In the genomic region with DNA sequence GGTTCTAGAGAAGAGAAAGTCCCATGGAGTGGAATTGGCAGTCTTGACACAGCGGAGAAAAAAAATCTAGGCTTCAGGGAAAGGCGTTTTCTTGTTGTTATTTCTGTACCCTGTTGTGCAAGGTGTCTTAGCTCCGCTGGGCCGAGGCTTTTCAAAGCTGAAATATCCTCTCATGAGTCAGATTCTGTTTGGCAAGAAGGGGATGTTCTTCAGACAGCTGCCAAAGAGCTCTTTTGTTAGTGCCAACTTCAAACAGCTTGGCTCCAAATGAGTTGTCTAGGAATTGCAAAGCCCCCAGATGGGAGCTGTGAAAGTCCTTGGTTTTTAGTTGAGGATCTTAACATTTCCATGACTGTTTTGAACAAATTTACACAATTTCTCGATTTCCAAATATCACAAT, we compare ENCODE assay signal across 1 cellular context.
TF ChIP-seq lines count a peak whose summit lies in the region.

No MANE protein-coding gene starts in this region.

TF ChIP-seq in HepG2, 621 proteins besides CTCF, POLR2A, EP300 and RAD21 (continued from another document and continues in another):
- TF ChIP-seq, protein P1, sequence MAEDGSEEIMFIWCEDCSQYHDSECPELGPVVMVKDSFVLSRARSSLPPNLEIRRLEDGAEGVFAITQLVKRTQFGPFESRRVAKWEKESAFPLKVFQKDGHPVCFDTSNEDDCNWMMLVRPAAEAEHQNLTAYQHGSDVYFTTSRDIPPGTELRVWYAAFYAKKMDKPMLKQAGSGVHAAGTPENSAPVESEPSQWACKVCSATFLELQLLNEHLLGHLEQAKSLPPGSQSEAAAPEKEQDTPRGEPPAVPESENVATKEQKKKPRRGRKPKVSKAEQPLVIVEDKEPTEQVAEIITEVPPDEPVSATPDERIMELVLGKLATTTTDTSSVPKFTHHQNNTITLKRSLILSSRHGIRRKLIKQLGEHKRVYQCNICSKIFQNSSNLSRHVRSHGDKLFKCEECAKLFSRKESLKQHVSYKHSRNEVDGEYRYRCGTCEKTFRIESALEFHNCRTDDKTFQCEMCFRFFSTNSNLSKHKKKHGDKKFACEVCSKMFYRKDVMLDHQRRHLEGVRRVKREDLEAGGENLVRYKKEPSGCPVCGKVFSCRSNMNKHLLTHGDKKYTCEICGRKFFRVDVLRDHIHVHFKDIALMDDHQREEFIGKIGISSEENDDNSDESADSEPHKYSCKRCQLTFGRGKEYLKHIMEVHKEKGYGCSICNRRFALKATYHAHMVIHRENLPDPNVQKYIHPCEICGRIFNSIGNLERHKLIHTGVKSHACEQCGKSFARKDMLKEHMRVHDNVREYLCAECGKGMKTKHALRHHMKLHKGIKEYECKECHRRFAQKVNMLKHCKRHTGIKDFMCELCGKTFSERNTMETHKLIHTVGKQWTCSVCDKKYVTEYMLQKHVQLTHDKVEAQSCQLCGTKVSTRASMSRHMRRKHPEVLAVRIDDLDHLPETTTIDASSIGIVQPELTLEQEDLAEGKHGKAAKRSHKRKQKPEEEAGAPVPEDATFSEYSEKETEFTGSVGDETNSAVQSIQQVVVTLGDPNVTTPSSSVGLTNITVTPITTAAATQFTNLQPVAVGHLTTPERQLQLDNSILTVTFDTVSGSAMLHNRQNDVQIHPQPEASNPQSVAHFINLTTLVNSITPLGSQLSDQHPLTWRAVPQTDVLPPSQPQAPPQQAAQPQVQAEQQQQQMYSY (CRISPR knock-in tag; IDR thresholded peaks at IDR 0.05), result no peak
- no peak for TF ChIP-seq ZC3H4 (CRISPR knock-in tag; IDR thresholded peaks at IDR 0.05; ENCODE audit: borderline replicate concordance)
- no peak for TF ChIP-seq ZNF883 (CRISPR knock-in tag; IDR thresholded peaks at IDR 0.05; ENCODE audit: not compliant biosample characterization)
- TF ChIP-seq ZNF264 (CRISPR knock-in tag; IDR thresholded peaks at IDR 0.05), result 0 out of 2 replicates have a peak, but pooled peaks have one; percentile 7
- TF ChIP-seq FOXK1 (CRISPR knock-in tag; IDR thresholded peaks at IDR 0.05; ENCODE audit: borderline replicate concordance, low read depth), result peak; percentile 49; the same call in 1 of the 2 replicates
- TF ChIP-seq ZNF841 (CRISPR knock-in tag; IDR thresholded peaks at IDR 0.05; ENCODE audit: borderline replicate concordance), result no peak
- TF ChIP-seq ARNTL (CRISPR knock-in tag; IDR thresholded peaks at IDR 0.05), result no peak
- TF ChIP-seq RARA (CRISPR knock-in tag; IDR thresholded peaks at IDR 0.05), result peak; percentile 58
- TF ChIP-seq FOSL2 (CRISPR knock-in tag; IDR thresholded peaks at IDR 0.05), result peak; percentile 94
- TF ChIP-seq, protein P2, sequence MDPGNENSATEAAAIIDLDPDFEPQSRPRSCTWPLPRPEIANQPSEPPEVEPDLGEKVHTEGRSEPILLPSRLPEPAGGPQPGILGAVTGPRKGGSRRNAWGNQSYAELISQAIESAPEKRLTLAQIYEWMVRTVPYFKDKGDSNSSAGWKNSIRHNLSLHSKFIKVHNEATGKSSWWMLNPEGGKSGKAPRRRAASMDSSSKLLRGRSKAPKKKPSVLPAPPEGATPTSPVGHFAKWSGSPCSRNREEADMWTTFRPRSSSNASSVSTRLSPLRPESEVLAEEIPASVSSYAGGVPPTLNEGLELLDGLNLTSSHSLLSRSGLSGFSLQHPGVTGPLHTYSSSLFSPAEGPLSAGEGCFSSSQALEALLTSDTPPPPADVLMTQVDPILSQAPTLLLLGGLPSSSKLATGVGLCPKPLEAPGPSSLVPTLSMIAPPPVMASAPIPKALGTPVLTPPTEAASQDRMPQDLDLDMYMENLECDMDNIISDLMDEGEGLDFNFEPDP (CRISPR knock-in tag; conservative IDR thresholded peaks at IDR 0.05), result no peak
- TF ChIP-seq, protein P3, sequence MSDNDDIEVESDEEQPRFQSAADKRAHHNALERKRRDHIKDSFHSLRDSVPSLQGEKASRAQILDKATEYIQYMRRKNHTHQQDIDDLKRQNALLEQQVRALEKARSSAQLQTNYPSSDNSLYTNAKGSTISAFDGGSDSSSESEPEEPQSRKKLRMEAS (IDR thresholded peaks at IDR 0.05), result peak; percentile 24; the same call in 1 of the 2 replicates
- TF ChIP-seq ADNP (CRISPR knock-in tag; IDR thresholded peaks at IDR 0.05), result no peak
- 0 out of 2 replicates have a peak, but pooled peaks have one; percentile 22 for TF ChIP-seq ZBTB7B (CRISPR knock-in tag; IDR thresholded peaks at IDR 0.05)
- 0 out of 2 replicates have a peak, but pooled peaks have one; percentile 39 for TF ChIP-seq RERE (CRISPR knock-in tag; IDR thresholded peaks at IDR 0.05; ENCODE audit: low read depth)
- TF ChIP-seq, protein P4, sequence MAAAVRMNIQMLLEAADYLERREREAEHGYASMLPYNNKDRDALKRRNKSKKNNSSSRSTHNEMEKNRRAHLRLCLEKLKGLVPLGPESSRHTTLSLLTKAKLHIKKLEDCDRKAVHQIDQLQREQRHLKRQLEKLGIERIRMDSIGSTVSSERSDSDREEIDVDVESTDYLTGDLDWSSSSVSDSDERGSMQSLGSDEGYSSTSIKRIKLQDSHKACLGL (CRISPR knock-in tag; IDR thresholded peaks at IDR 0.05), result no peak
- no peak for TF ChIP-seq ZNF570 (CRISPR knock-in tag; IDR thresholded peaks at IDR 0.05; ENCODE audit: borderline replicate concordance)
- no peak for TF ChIP-seq NFIB (CRISPR knock-in tag; IDR thresholded peaks at IDR 0.05; ENCODE audit: borderline replicate concordance)
- no peak for TF ChIP-seq GATA4 (IDR thresholded peaks at IDR 0.05; ENCODE audit: borderline replicate concordance, low read depth)
- no peak for TF ChIP-seq ZNF232 (CRISPR knock-in tag; IDR thresholded peaks at IDR 0.05; ENCODE audit: borderline replicate concordance)
- no peak for TF ChIP-seq MTF2 (CRISPR knock-in tag; IDR thresholded peaks at IDR 0.05; ENCODE audit: borderline replicate concordance)
- TF ChIP-seq MAF1 (CRISPR knock-in tag; IDR thresholded peaks at IDR 0.05; ENCODE audit: borderline replicate concordance), result no peak
- peak; percentile 13; the same call in 1 of the 2 replicates for TF ChIP-seq ATF1 (CRISPR knock-in tag; IDR thresholded peaks at IDR 0.05)
- no peak for TF ChIP-seq ZNF709 (CRISPR knock-in tag; IDR thresholded peaks at IDR 0.05)
- TF ChIP-seq, protein P5, sequence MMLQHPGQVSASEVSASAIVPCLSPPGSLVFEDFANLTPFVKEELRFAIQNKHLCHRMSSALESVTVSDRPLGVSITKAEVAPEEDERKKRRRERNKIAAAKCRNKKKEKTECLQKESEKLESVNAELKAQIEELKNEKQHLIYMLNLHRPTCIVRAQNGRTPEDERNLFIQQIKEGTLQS (CRISPR knock-in tag; IDR thresholded peaks at IDR 0.05), result 0 out of 2 replicates have a peak, but pooled peaks have one; percentile 60
- no peak for TF ChIP-seq TBL1XR1 (IDR thresholded peaks at IDR 0.05; ENCODE audit: borderline replicate concordance, low read length, partially characterized antibody)
- TF ChIP-seq BCL6 (CRISPR knock-in tag; IDR thresholded peaks at IDR 0.05), result peak; percentile 96
- no peak for TF ChIP-seq ZMYM2 (CRISPR knock-in tag; IDR thresholded peaks at IDR 0.05)
- TF ChIP-seq ETV5 (CRISPR knock-in tag; IDR thresholded peaks at IDR 0.05; ENCODE audit: borderline replicate concordance), result peak; percentile 82
- peak; percentile 25; the same call in 1 of the 2 replicates for TF ChIP-seq SP5 (CRISPR knock-in tag; IDR thresholded peaks at IDR 0.05; ENCODE audit: borderline replicate concordance, low read depth)
- no peak for TF ChIP-seq MEF2D (CRISPR knock-in tag; IDR thresholded peaks at IDR 0.05)
- peak; percentile 85 for TF ChIP-seq CEBPB (IDR thresholded peaks at IDR 0.05; ENCODE audit: borderline replicate concordance, low read depth, low read length)
- TF ChIP-seq, protein P6, sequence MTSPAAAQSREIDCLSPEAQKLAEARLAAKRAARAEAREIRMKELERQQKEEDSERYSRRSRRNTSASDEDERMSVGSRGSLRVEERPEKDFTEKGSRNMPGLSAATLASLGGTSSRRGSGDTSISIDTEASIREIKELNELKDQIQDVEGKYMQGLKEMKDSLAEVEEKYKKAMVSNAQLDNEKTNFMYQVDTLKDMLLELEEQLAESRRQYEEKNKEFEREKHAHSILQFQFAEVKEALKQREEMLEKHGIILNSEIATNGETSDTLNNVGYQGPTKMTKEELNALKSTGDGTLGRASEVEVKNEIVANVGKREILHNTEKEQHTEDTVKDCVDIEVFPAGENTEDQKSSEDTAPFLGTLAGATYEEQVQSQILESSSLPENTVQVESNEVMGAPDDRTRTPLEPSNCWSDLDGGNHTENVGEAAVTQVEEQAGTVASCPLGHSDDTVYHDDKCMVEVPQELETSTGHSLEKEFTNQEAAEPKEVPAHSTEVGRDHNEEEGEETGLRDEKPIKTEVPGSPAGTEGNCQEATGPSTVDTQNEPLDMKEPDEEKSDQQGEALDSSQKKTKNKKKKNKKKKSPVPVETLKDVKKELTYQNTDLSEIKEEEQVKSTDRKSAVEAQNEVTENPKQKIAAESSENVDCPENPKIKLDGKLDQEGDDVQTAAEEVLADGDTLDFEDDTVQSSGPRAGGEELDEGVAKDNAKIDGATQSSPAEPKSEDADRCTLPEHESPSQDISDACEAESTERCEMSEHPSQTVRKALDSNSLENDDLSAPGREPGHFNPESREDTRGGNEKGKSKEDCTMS (CRISPR knock-in tag; conservative IDR thresholded peaks at IDR 0.05), result no peak
- TF ChIP-seq ZNF609 (CRISPR knock-in tag; IDR thresholded peaks at IDR 0.05; ENCODE audit: borderline replicate concordance), result no peak
- TF ChIP-seq DR1 (CRISPR knock-in tag; IDR thresholded peaks at IDR 0.05), result no peak
- TF ChIP-seq ZNF740 (CRISPR knock-in tag; IDR thresholded peaks at IDR 0.05), result no peak
- no peak for TF ChIP-seq ZBTB7A (CRISPR knock-in tag; IDR thresholded peaks at IDR 0.05)
- no peak for TF ChIP-seq ZNF20 (CRISPR knock-in tag; IDR thresholded peaks at IDR 0.05)
- TF ChIP-seq KLF11 (CRISPR knock-in tag; IDR thresholded peaks at IDR 0.05), result no peak
- TF ChIP-seq SKI (IDR thresholded peaks at IDR 0.05; ENCODE audit: partially characterized antibody), result peak; percentile 14
